ENCODE assay signal across 4 cellular contexts in genomic region chr6:49587262-49587661, GRCh38. TPM values are rescaled to one million over a fixed set of nuclear protein-coding genes. Genes with fewer than 3 reads are reported as not detected.
"Had no signal": no experiment of that assay in that cellular context is flagged by ENCODE, and none has a peak within 500 bp of the region (broad histone marks: within the 10 kb centered on the region; RNA-seq: fewer than 3 reads in every experiment).

No MANE protein-coding gene starts in this region.

RNA-seq across cellular contexts. Expression of gene RHAG, which starts 49.4 kb away (rescaled TPM):
- total RNA-seq: LHCN-M2, M059J, MCF 10A, NCI-H460 had no signal
